8 cellular contexts compared by ENCODE assay signal in the genomic region with DNA sequence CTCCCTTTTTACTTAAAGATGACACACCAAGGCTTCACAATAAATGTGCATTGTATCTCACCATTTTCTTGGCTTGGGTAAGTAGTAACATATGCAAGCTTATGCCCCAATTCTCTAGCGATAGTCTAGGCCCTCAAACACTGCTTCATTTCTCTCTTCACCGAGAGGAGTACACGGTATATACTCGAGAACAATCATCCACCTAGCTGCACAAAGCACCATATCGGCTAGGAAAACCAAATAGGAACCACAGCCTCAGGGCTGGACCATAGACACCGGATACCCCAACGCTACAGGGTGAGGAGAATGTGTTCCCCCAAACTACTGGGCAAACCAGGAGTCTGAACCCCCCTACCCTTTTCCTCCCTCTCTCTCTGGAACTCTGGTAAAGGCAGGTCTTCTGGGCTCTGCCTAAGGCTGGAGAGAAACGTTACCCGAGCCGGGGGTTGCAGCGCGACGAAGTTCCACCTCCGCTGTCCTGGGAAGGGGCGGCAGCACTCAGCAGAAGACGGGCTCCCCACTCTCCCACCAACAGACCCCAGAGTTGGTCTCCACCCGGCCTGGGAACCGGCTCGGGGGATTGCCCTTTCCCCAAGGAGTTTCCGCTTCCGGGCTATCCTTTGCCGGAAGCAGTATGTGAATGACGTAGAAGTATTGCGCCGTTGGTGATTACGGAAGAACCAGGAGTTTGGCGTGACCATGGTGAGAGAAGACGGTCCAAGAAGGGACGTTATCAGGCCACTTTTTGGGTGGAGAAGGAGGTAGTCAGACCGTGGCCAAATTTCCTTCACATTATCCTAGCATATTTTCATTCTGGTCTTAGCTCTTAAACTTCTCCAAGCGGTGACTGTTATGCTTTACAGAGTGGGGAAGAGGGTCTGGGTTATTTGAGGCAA. TPM values are rescaled to one million over a fixed set of nuclear protein-coding genes. Genes with fewer than 3 reads are reported as not detected.
A peak's percentile ranks its signal among the peaks of the same experiment; 100 is the strongest.
DNase-seq lines count a peak whose midpoint lies in the region; ATAC-seq and TF ChIP-seq lines count a peak whose summit lies in the region.

A gene with protein sequence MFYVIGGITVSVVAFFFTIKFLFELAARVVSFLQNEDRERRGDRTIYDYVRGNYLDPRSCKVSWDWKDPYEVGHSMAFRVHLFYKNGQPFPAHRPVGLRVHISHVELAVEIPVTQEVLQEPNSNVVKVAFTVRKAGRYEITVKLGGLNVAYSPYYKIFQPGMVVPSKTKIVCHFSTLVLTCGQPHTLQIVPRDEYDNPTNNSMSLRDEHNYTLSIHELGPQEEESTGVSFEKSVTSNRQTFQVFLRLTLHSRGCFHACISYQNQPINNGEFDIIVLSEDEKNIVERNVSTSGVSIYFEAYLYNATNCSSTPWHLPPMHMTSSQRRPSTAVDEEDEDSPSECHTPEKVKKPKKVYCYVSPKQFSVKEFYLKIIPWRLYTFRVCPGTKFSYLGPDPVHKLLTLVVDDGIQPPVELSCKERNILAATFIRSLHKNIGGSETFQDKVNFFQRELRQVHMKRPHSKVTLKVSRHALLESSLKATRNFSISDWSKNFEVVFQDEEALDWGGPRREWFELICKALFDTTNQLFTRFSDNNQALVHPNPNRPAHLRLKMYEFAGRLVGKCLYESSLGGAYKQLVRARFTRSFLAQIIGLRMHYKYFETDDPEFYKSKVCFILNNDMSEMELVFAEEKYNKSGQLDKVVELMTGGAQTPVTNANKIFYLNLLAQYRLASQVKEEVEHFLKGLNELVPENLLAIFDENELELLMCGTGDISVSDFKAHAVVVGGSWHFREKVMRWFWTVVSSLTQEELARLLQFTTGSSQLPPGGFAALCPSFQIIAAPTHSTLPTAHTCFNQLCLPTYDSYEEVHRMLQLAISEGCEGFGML (minus strand): TSS at position 582 of the 896 bp plus-strand sequence. CDS start 27,465 bp downstream, outside the sequence.
A gene with protein sequence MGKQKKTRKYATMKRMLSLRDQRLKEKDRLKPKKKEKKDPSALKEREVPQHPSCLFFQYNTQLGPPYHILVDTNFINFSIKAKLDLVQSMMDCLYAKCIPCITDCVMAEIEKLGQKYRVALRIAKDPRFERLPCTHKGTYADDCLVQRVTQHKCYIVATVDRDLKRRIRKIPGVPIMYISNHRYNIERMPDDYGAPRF (plus strand): TSS at position 646 of the 896 bp plus-strand sequence. CDS start 54 bp downstream, at position 700.

- no peaks in the 10 kb centered on the region for H3K9me3 ChIP-seq in neutrophil

- no peaks in the 10 kb centered on the region for H3K9me3 Mint-ChIP-seq in activated T-cell treated with anti-CD3 and anti-CD28 coated beads, Interleukin-2, amount 50 U/mL, for 72 hours

- H3K27me3 Mint-ChIP-seq in activated T-cell treated with anti-CD3 and anti-CD28 coated beads, Interleukin-2, amount 50 U/mL, for 72 hours (ENCODE audit: low read depth): no peaks in the 10 kb centered on the region

- H3K27me3 ChIP-seq in neutrophil: no peaks in the 10 kb centered on the region

- H3K36me3 ChIP-seq in neutrophil: peaks cover 15% of the 10 kb centered on the region

- peaks cover 57% of the 10 kb centered on the region for H3K4me1 Mint-ChIP-seq in activated T-cell treated with anti-CD3 and anti-CD28 coated beads, Interleukin-2, amount 50 U/mL, for 72 hours (ENCODE audit: low read depth)

- H3K27ac ChIP-seq in neutrophil: peak within 1 kb of the TSS; percentile 92
- no peak within 1 kb of the TSS for H3K27ac ChIP-seq in temporal lobe (ENCODE audit: low read depth, low read length)

- H3K4me3 ChIP-seq in foreskin fibroblast (ENCODE audit: low read depth in 1 of 2, low read length in 2 of 2) (peak within 1 kb of the TSS; percentile 61 to 82), neutrophil (ENCODE audit: low read depth in 1 of 2, low read length in 1 of 2) (peak within 1 kb of the TSS; percentile 80 to 88)

- H3K27ac Mint-ChIP-seq in activated T-cell treated with anti-CD3 and anti-CD28 coated beads, Interleukin-2, amount 50 U/mL, for 72 hours: peak within 1 kb of the TSS; percentile 97

- TF ChIP-seq CTCF in foreskin fibroblast (IDR thresholded peaks at IDR 0.05; ENCODE audit: low read depth, low read length) (no peak), neutrophil (IDR thresholded peaks at IDR 0.05) (no peak)

- peaks cover 27 to 32% of the 10 kb centered on the region in 2 experiments for H3K4me1 ChIP-seq in neutrophil (ENCODE audit: control insufficient read depth in 1 of 2, insufficient read depth in 1 of 2, low read depth in 1 of 2, low read length in 1 of 2)

- peak; percentile 93 for DNase-seq in D341Med (ENCODE audit: low spot score)
- peak; percentile 88 for DNase-seq in LoVo (ENCODE audit: low spot score)
- DNase-seq in activated T-cell treated with anti-CD3 and anti-CD28 coated beads, Interleukin-2, amount 50 U/mL, for 72 hours: peak; percentile 83 to 85
- peak; percentile 83 to 94 for DNase-seq in foreskin fibroblast
- DNase-seq in NCI-H1930 (lab: John Stamatoyannopoulos, UW): no peak

- peak; percentile 92 for ATAC-seq in GM21737 (IDR thresholded peaks at IDR 0.05; ENCODE audit: unreplicated experiment)
- ATAC-seq in activated T-cell treated with anti-CD3 and anti-CD28 coated beads, Interleukin-2, amount 50 U/mL, for 72 hours (replicated peaks in 1 of 2): peak; percentile 100

- peaks cover 7 to 17% of the 10 kb centered on the region in 2 donors for H3K36me3 Mint-ChIP-seq in activated T-cell treated with anti-CD3 and anti-CD28 coated beads, Interleukin-2, amount 50 U/mL, for 72 hours (ENCODE audit: insufficient read depth in 2 of 2)

- H3K4me3 Mint-ChIP-seq in activated T-cell treated with anti-CD3 and anti-CD28 coated beads, Interleukin-2, amount 50 U/mL, for 72 hours: peak within 1 kb of the TSS; percentile 98 to 100

RNA-seq across cellular contexts. Expression of the first gene that starts in this region (rescaled TPM):
- total RNA-seq in activated T-cell treated with anti-CD3 and anti-CD28 coated beads, Interleukin-2, amount 50 U/mL, for 72 hours: 10 to 100 TPM; 34.7 to 43.0 TPM
- total RNA-seq in temporal lobe: 36.1 TPM

RNA-seq across cellular contexts. Expression of the second gene that starts in this region (rescaled TPM):
- 10 to 100 TPM; 71.1 to 87.9 TPM for total RNA-seq in activated T-cell treated with anti-CD3 and anti-CD28 coated beads, Interleukin-2, amount 50 U/mL, for 72 hours
- 20.2 TPM for total RNA-seq in temporal lobe

Comparison
In these comparisons a context has a peak if more than half of its experiments do, and no peak if none do; other contexts are left out.
1. DNase-seq: peak in D341Med (single experiment), LoVo (single experiment), activated T-cell treated with anti-CD3 and anti-CD28 coated beads, Interleukin-2, amount 50 U/mL, for 72 hours (2 of 2) and foreskin fibroblast (2 of 2); none in NCI-H1930 (0 of 2).